ENCODE assay signal across 1 cellular context in genomic region chr10:30759423-30759822, GRCh38.
TF ChIP-seq lines count a peak whose summit lies in the region.

No MANE protein-coding gene starts in this region.

TF ChIP-seq in GM12878, 131 proteins besides CTCF, POLR2A, EP300 and RAD21 (continued from another document):
- no peak for TF ChIP-seq BCLAF1 (IDR thresholded peaks at IDR 0.05)
- TF ChIP-seq PAX8 (IDR thresholded peaks at IDR 0.05), result no peak
- no peak for TF ChIP-seq GABPA (IDR thresholded peaks at IDR 0.05; ENCODE audit: low read depth)
